8 cellular contexts compared by ENCODE assay signal in the genomic region with DNA sequence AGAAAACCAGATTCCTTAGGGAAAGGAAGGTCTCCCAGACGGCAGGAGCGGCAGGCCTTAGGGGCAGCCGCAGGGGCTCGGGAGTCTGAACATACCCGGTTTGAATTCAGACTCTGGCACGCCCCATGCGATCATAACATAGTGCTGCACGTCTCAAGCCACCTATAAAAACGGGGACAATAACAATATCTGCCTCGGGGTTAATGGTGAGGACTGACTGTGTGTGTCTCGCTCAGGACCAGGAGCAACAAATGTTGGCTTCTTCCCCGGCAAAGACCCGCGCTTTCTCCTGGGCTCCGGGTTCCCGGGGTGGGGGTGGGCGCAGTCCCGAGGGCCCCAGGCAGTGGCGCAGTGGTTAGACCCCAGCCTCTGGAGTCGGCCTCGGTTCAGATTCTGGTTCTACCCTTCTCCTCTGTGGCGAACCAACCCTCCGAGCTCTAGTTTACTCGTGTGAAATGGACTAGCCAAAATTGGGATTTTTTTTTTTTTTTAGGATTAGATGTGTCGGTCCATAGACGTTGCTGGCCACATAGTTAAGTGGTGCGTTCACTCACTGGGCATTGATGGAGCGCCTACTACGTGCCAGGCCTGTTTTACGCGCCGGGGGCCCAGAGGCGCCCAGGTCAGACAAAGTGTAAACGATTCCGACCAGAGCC. TPM values are rescaled to one million over a fixed set of nuclear protein-coding genes. Genes with fewer than 3 reads are reported as not detected.
A peak's percentile ranks its signal among the peaks of the same experiment; 100 is the strongest.
DNase-seq lines count a peak whose midpoint lies in the region; ATAC-seq and TF ChIP-seq lines count a peak whose summit lies in the region.

No MANE protein-coding gene starts in this region.

- DNase-seq in SK-N-SH (no peak), dedifferentiated amniotic fluid mesenchymal stem cell (ENCODE audit: extremely low spot score) (peak; percentile 66), lower leg skin (ENCODE audit: low spot score in 2 of 2) (peak in 1 of 2 donors; percentile 83), thoracic aorta (ENCODE audit: low spot score) (no peak), SW 1271 (lab: John Stamatoyannopoulos, UW) (no peak), GM10248 (ENCODE audit: extremely low spot score) (no peak), NCI-H1092 treated with DMSO at 0.1 percent for 48 hours (lab: John Stamatoyannopoulos, UW) (no peak)

- no peak for TF ChIP-seq POLR2A in lower leg skin (IDR thresholded peaks at IDR 0.05)

- TF ChIP-seq CTCF in SK-N-SH (IDR thresholded peaks at IDR 0.05) (no peak), lower leg skin (IDR thresholded peaks at IDR 0.05) (no peak), thoracic aorta (IDR thresholded peaks at IDR 0.05) (no peak), GM10248 (IDR thresholded peaks at IDR 0.05; ENCODE audit: control extremely low read depth, extremely low read depth, low read depth, missing control alignments) (no peak)

- no peak for TF ChIP-seq RAD21 in SK-N-SH (IDR thresholded peaks at IDR 0.05; ENCODE audit: low read length)

- peak overlapping the region; percentile 94 for H3K9ac ChIP-seq in SK-N-SH

- peak overlapping the region; percentile 86; the same call in 1 of the 2 replicates for H2AFZ ChIP-seq in SK-N-SH (ENCODE audit: low read depth)

- no peaks in the 10 kb centered on the region for H3K9me3 ChIP-seq in SK-N-SH
- no peaks in the 10 kb centered on the region for H3K9me3 ChIP-seq in thoracic aorta

- CTCF ChIA-PET in SK-N-SH (lab: Yijun Ruan, JAX) (interaction anchor here (1.4 kb wide), 1 partner anchor 156 kb away, joined by 3 read pairs; no protein-coding TSS in a partner anchor), GM10248 (lab: Yijun Ruan, JAX) (no interaction called here)

- H3K4me3 ChIP-seq in SK-N-SH (ENCODE audit: low read depth in 2 of 2, low read length in 1 of 2) (peak overlapping the region; percentile 59 to 80), lower leg skin (ENCODE audit: low read depth, poor library complexity, severe bottlenecking) (peak overlapping the region; percentile 59), thoracic aorta (peak overlapping the region; percentile 93)

- H3K4me1 ChIP-seq in SK-N-SH (ENCODE audit: control insufficient read depth in 1 of 2, insufficient read depth in 2 of 2, low read depth in 1 of 2, low read length in 1 of 2) (peaks cover 30 to 31% of the 10 kb centered on the region in 2 experiments), thoracic aorta (ENCODE audit: control insufficient read depth in 1 of 2, low read depth in 2 of 2) (peaks cover 0 to 28% of the 10 kb centered on the region in 2 donors)

- ATAC-seq in SK-N-SH treated with all-trans-retinoic acid at 6 μM for 48 hours (no peak), thoracic aorta (ENCODE audit: insufficient number of reproducible peaks, low FRiP score, low read depth) (peak; percentile 70)

- peaks cover 32% of the 10 kb centered on the region for H4K20me1 ChIP-seq in SK-N-SH (ENCODE audit: insufficient read depth)

- peak overlapping the region; percentile 99 for H3K4me2 ChIP-seq in SK-N-SH

- H3K79me2 ChIP-seq in SK-N-SH (ENCODE audit: insufficient read depth) = peaks cover 45% of the 10 kb centered on the region

- no peak for TF ChIP-seq EP300 in SK-N-SH (IDR thresholded peaks at IDR 0.05; ENCODE audit: borderline replicate concordance in 1 of 2, low read depth in 1 of 2, low read length in 1 of 2)

- H3K27ac ChIP-seq in SK-N-SH (ENCODE audit: low read depth in 2 of 2, low read length in 1 of 2) (peak overlapping the region in 1 of 2 experiments; percentile 67; a peak in 3 of 4 replicates), thoracic aorta (peak overlapping the region in 1 of 2 donors; percentile 81)

- WGBS in SK-N-SH (ENCODE audit: low lambda C conversion rate) = 72% methylated on average over 27 of the region's 35 CpGs
- 16 to 19% methylated on average over 35 of the region's 35 CpGs for WGBS in lower leg skin, 2 donors

- H3K27me3 ChIP-seq in SK-N-SH (ENCODE audit: insufficient read depth) = no peaks in the 10 kb centered on the region
- no peaks in the 10 kb centered on the region for H3K27me3 ChIP-seq in thoracic aorta (replicated peaks; ENCODE audit: insufficient read depth)

- POLR2A ChIA-PET in SK-N-SH (lab: Yijun Ruan, JAX) (interaction anchor here (0.6 kb wide), 1 partner anchor 89 kb away, joined by 3 read pairs; no protein-coding TSS in a partner anchor), GM10248 (lab: Yijun Ruan, JAX) (no interaction called here)

- intact Hi-C loops in lower leg skin (cut with DNase I; ENCODE audit: low total_unique reads) = loop anchor here (10.0 kb wide), 1 partner anchor 74 kb away; no protein-coding TSS in a partner anchor

- H3K9me2 ChIP-seq in SK-N-SH = no peaks in the 10 kb centered on the region

- H3F3A ChIP-seq in SK-N-SH (replicated peaks; ENCODE audit: insufficient read depth) = peaks cover 12% of the 10 kb centered on the region

- peaks cover 0 to 5% of the 10 kb centered on the region in 2 experiments for H3K36me3 ChIP-seq in SK-N-SH (replicated peaks in 1 of 2; ENCODE audit: control insufficient read depth in 1 of 2, insufficient read depth in 2 of 2, low read length in 1 of 2)
- no peaks in the 10 kb centered on the region for H3K36me3 ChIP-seq in thoracic aorta

TF ChIP-seq in SK-N-SH, 30 proteins besides CTCF, POLR2A, EP300 and RAD21 (continues in another document):
- no peak for TF ChIP-seq TEAD4 (IDR thresholded peaks at IDR 0.05; ENCODE audit: borderline replicate concordance, insufficient read depth)
- TF ChIP-seq JUND (IDR thresholded peaks at IDR 0.05) = no peak
- TF ChIP-seq, protein P1, sequence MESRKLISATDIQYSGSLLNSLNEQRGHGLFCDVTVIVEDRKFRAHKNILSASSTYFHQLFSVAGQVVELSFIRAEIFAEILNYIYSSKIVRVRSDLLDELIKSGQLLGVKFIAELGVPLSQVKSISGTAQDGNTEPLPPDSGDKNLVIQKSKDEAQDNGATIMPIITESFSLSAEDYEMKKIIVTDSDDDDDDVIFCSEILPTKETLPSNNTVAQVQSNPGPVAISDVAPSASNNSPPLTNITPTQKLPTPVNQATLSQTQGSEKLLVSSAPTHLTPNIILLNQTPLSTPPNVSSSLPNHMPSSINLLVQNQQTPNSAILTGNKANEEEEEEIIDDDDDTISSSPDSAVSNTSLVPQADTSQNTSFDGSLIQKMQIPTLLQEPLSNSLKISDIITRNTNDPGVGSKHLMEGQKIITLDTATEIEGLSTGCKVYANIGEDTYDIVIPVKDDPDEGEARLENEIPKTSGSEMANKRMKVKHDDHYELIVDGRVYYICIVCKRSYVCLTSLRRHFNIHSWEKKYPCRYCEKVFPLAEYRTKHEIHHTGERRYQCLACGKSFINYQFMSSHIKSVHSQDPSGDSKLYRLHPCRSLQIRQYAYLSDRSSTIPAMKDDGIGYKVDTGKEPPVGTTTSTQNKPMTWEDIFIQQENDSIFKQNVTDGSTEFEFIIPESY (IDR thresholded peaks at IDR 0.05; ENCODE audit: borderline replicate concordance, low read depth) = no peak
- no peak for TF ChIP-seq POLR2AphosphoS5 (IDR thresholded peaks at IDR 0.05; ENCODE audit: low read depth, low read length)
- TF ChIP-seq GABPA (IDR thresholded peaks at IDR 0.05; ENCODE audit: low read depth) = no peak
- no peak for TF ChIP-seq FOSL2 (IDR thresholded peaks at IDR 0.05; ENCODE audit: borderline replicate concordance, low read depth)
- TF ChIP-seq, protein P2, sequence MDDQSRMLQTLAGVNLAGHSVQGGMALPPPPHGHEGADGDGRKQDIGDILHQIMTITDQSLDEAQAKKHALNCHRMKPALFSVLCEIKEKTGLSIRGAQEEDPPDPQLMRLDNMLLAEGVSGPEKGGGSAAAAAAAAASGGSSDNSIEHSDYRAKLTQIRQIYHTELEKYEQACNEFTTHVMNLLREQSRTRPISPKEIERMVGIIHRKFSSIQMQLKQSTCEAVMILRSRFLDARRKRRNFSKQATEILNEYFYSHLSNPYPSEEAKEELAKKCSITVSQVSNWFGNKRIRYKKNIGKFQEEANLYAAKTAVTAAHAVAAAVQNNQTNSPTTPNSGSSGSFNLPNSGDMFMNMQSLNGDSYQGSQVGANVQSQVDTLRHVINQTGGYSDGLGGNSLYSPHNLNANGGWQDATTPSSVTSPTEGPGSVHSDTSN (IDR thresholded peaks at IDR 0.05) = no peak

TF ChIP-seq in SK-N-SH treated with all-trans-retinoic acid at 6 μM for 48 hours, 23 proteins besides CTCF, POLR2A, EP300 and RAD21 (continues in another document):
- TF ChIP-seq ZFP30 (CRISPR knock-in tag; IDR thresholded peaks at IDR 0.05) = no peak
- TF ChIP-seq ZC3H10 (CRISPR knock-in tag; IDR thresholded peaks at IDR 0.05) = no peak
- no peak for TF ChIP-seq ESRRG (CRISPR knock-in tag; IDR thresholded peaks at IDR 0.05)
- no peak for TF ChIP-seq ISL1 (CRISPR knock-in tag; IDR thresholded peaks at IDR 0.05)
- no peak for TF ChIP-seq ZNF70 (CRISPR knock-in tag; IDR thresholded peaks at IDR 0.05)
- TF ChIP-seq, protein P3, sequence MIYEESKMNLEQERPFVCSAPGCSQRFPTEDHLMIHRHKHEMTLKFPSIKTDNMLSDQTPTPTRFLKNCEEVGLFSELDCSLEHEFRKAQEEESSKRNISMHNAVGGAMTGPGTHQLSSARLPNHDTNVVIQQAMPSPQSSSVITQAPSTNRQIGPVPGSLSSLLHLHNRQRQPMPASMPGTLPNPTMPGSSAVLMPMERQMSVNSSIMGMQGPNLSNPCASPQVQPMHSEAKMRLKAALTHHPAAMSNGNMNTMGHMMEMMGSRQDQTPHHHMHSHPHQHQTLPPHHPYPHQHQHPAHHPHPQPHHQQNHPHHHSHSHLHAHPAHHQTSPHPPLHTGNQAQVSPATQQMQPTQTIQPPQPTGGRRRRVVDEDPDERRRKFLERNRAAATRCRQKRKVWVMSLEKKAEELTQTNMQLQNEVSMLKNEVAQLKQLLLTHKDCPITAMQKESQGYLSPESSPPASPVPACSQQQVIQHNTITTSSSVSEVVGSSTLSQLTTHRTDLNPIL (CRISPR knock-in tag; IDR thresholded peaks at IDR 0.05; ENCODE audit: low read depth) = no peak
- TF ChIP-seq ZNF8 (CRISPR knock-in tag; IDR thresholded peaks at IDR 0.05) = no peak

RNA-seq across cellular contexts. Expression of a gene that starts 1.0 kb away (rescaled TPM):
- polyA plus RNA-seq in SK-N-SH (2012; rRNA removed) = 27.7 and 32.9 TPM in 2 replicates
- 23.7 and 27.9 TPM in 2 replicates for polyA plus RNA-seq in SK-N-SH (2012; cell fraction: cytosol; rRNA removed)
- polyA plus RNA-seq in SK-N-SH (2012; cell fraction: nucleus; rRNA removed) = 28.8 and 35.9 TPM in 2 replicates
- total RNA-seq in lower leg skin = 10 to 100 TPM; 29.1 to 57.8 (median 42.6) TPM
- total RNA-seq in thoracic aorta = 10 to 100 TPM; 24.0 to 32.4 TPM
